8 cellular contexts compared by ENCODE assay signal in genomic region chr1:9909222-9910046, GRCh38. TPM values are rescaled to one million over a fixed set of nuclear protein-coding genes. Genes with fewer than 3 reads are reported as not detected.
DNase-seq lines count a peak whose midpoint lies in the region; ATAC-seq and TF ChIP-seq lines count a peak whose summit lies in the region.

No MANE protein-coding gene starts in this region.

- TF ChIP-seq POLR2A in gastroesophageal sphincter (IDR thresholded peaks at IDR 0.05) (no peak), prostate gland (IDR thresholded peaks at IDR 0.05) (no peak)

- peaks cover 0 to 33% (median 17%) of the 10 kb centered on the region in 3 donors for H3K4me1 ChIP-seq in gastroesophageal sphincter
- H3K4me1 ChIP-seq in prostate gland (replicated peaks): peaks cover 12% of the 10 kb centered on the region

- H3K27ac ChIP-seq in gastroesophageal sphincter (peak overlapping the region; percentile 6 to 83 (median 80)), prostate gland (peak overlapping the region; percentile 68 to 86)

- intact Hi-C loops in Right ventricle myocardium superior (cut with DNase I): no loop called here
- intact Hi-C loops in Right ventricle myocardium inferior (cut with DNase I): loop anchor here (1.0 to 5.0 kb wide), 2 partner anchors 123 to 282 kb away; partner anchors contain the start of gene UBE4B
- intact Hi-C loops in prostate gland (cut with DNase I): no loop called here

- WGBS in gastroesophageal sphincter (ENCODE audit: low coverage in 1 of 2), 2 donors: 3% methylated on average over 16 of the region's 47 CpGs; no CpG with 5 or more reads in 1 of the 2 donors
- under 1% methylated on average over 32 of the region's 47 CpGs for WGBS in prostate gland

- H3K4me3 ChIP-seq in LNCaP clone FGC (ENCODE audit: low read depth, low read length) (peak overlapping the region; percentile 87), gastroesophageal sphincter (peak overlapping the region; percentile 52 to 80), prostate gland (peak overlapping the region; percentile 43 to 77)

- H3K9me3 ChIP-seq in gastroesophageal sphincter: no peaks in the 10 kb centered on the region
- no peaks in the 10 kb centered on the region for H3K9me3 ChIP-seq in prostate gland

- no peaks in the 10 kb centered on the region for H3K27me3 ChIP-seq in gastroesophageal sphincter
- no peaks in the 10 kb centered on the region for H3K27me3 ChIP-seq in prostate gland (replicated peaks; ENCODE audit: insufficient read depth)

- H3K36me3 ChIP-seq in gastroesophageal sphincter: no peaks in the 10 kb centered on the region
- no peaks in the 10 kb centered on the region for H3K36me3 ChIP-seq in prostate gland

- ATAC-seq in Right ventricle myocardium superior (ENCODE audit: poor library complexity): no peak
- no peak for ATAC-seq in Right ventricle myocardium inferior
- no peak for ATAC-seq in gastroesophageal sphincter

- no peak for TF ChIP-seq CTCF in LNCaP clone FGC (IDR thresholded peaks at IDR 0.05; ENCODE audit: control insufficient read depth, extremely low read depth, insufficient read depth)
- TF ChIP-seq CTCF in gastroesophageal sphincter (IDR thresholded peaks at IDR 0.05): no peak
- TF ChIP-seq CTCF in prostate gland (IDR thresholded peaks at IDR 0.05): no peak
- TF ChIP-seq CTCF in GM13977 (IDR thresholded peaks at IDR 0.05; ENCODE audit: extremely low read depth, insufficient read depth, missing control alignments): no peak

- TF ChIP-seq EP300 in gastroesophageal sphincter (IDR thresholded peaks at IDR 0.05): no peak

- peak; percentile 57 for DNase-seq in Right ventricle myocardium superior
- no peak for DNase-seq in Right ventricle myocardium inferior (ENCODE audit: missing footprints)
- no peak for DNase-seq in LNCaP clone FGC (ENCODE audit: low read depth)
- DNase-seq in activated T-cell treated with anti-CD3 and anti-CD28 coated beads, Interleukin-2, amount 50 U/mL, for 48 hours: peak; percentile 74 to 76
- DNase-seq in prostate gland (ENCODE audit: low spot score): no peak
- no peak for DNase-seq in NCI-H1048 (lab: John Stamatoyannopoulos, UW)
- no peak for DNase-seq in GM13977 (ENCODE audit: low spot score)

- in situ Hi-C loops in GM13977 (cut with MboI; ENCODE audit: low pct_unique_long_range_greater_than_20kb, low sequenced_read_pairs, unreplicated experiment): no loop called here

RNA-seq across cellular contexts. Expression of gene CTNNBIP1, which starts 0.6 kb away (rescaled TPM):
- total RNA-seq in Right ventricle myocardium superior: 58.1 TPM
- total RNA-seq in Right ventricle myocardium inferior: 50.6 TPM
- total RNA-seq in gastroesophageal sphincter: 10 to 100 TPM; 13.7 to 27.6 (median 21.0) TPM
- total RNA-seq in prostate gland: 100 to 1,000 TPM in 1 of 2 donors, 10 to 100 TPM in 1; 56.9 to 101 TPM

RNA-seq across cellular contexts. Expression of gene LZIC, which starts 33.8 kb away (rescaled TPM):
- total RNA-seq in Right ventricle myocardium superior (33.2 TPM), Right ventricle myocardium inferior (41.8 TPM), gastroesophageal sphincter (10 to 100 TPM; 26.0 to 45.1 (median 38.4) TPM), prostate gland (10 to 100 TPM; 21.5 to 42.2 TPM)

RNA-seq across cellular contexts. Expression of gene NMNAT1, which starts 33.8 kb away (rescaled TPM):
- total RNA-seq in Right ventricle myocardium superior (22.9 TPM), Right ventricle myocardium inferior (19.3 TPM), gastroesophageal sphincter (10 to 100 TPM in 2 of 4 donors, 1 to 10 TPM in 2; 6.1 to 12.6 (median 9.7) TPM), prostate gland (1 to 10 TPM; 7.2 to 8.7 TPM)

Comparison
In these comparisons a context has a peak if more than half of its experiments do, and no peak if none do; other contexts are left out.
1. DNase-seq: peak in Right ventricle myocardium superior (single experiment) and activated T-cell treated with anti-CD3 and anti-CD28 coated beads, Interleukin-2, amount 50 U/mL, for 48 hours (2 of 2); none in Right ventricle myocardium inferior (single experiment), LNCaP clone FGC (single experiment), prostate gland (single experiment), NCI-H1048 (single experiment) and GM13977 (single experiment).
2. Peak in every context shown above with its lines, with median percentiles within 50 percentile points of each other: H3K4me3 ChIP-seq.